26 cellular contexts compared by ENCODE assay signal in genomic region chr7:84137812-84138211, GRCh38.
"Had no signal": no experiment of that assay in that cellular context is flagged by ENCODE, and none has a peak within 500 bp of the region (broad histone marks: within the 10 kb centered on the region; RNA-seq: fewer than 3 reads in every experiment).

No MANE protein-coding gene starts in this region.

- H2AFZ ChIP-seq: parathyroid adenoma had no signal

- H3K27me3 ChIP-seq: colonic mucosa, esophagus squamous epithelium, neutrophil, right lobe of liver, suprapubic skin, thyroid gland, vagina had no signal

- H3K9ac ChIP-seq: parathyroid adenoma had no signal

- H3K4me3 ChIP-seq: colonic mucosa, lower lobe of right lung, right lobe of liver, smooth muscle cell, suprapubic skin, thyroid gland, vagina had no signal

- H3K4me1 ChIP-seq: colonic mucosa, esophagus squamous epithelium, lower lobe of right lung, parathyroid adenoma, right lobe of liver, suprapubic skin, thyroid gland, vagina had no signal

- H3K4me3 Mint-ChIP-seq: dendritic cell treated with granulocyte-macrophage colony-stimulating factor and Interleukin-4, amounts not matched to agents 40 ng/mL and 50 ng/mL, for 4 days; naive B cell; natural killer cell treated with Interleukin-12 subunit alpha and Interleukin-12 subunit beta and Interleukin-15 and Interleukin-18, amount 100 ng/mL, for 72 hours; neural crest cell; stimulated activated naive CD8-positive, alpha-beta T cell treated with anti-CD3 and anti-CD28 coated beads, Interleukin-15, amount 100 ng/mL, for 72 hours had no signal

- H3K27me3 Mint-ChIP-seq: dendritic cell treated with granulocyte-macrophage colony-stimulating factor and Interleukin-4, amounts not matched to agents 40 ng/mL and 50 ng/mL, for 4 days; naive B cell; natural killer cell treated with Interleukin-12 subunit alpha and Interleukin-12 subunit beta and Interleukin-15 and Interleukin-18, amount 100 ng/mL, for 72 hours; progenitor cell of endocrine pancreas; stimulated activated naive CD8-positive, alpha-beta T cell treated with anti-CD3 and anti-CD28 coated beads, Interleukin-15, amount 100 ng/mL, for 72 hours had no signal

- H3K27ac Mint-ChIP-seq: dendritic cell treated with granulocyte-macrophage colony-stimulating factor and Interleukin-4, amounts not matched to agents 40 ng/mL and 50 ng/mL, for 4 days; naive B cell; natural killer cell treated with Interleukin-12 subunit alpha and Interleukin-12 subunit beta and Interleukin-15 and Interleukin-18, amount 100 ng/mL, for 72 hours; progenitor cell of endocrine pancreas; stimulated activated naive CD8-positive, alpha-beta T cell treated with anti-CD3 and anti-CD28 coated beads, Interleukin-15, amount 100 ng/mL, for 72 hours had no signal

- H3K79me2 ChIP-seq: parathyroid adenoma had no signal

- H3K36me3 ChIP-seq: colonic mucosa, esophagus squamous epithelium, lower lobe of right lung, neutrophil, right lobe of liver, suprapubic skin, thyroid gland, vagina had no signal

- H3K36me3 Mint-ChIP-seq: naive B cell; natural killer cell treated with Interleukin-12 subunit alpha and Interleukin-12 subunit beta and Interleukin-15 and Interleukin-18, amount 100 ng/mL, for 72 hours had no signal

- H3K9me3 Mint-ChIP-seq: dendritic cell treated with granulocyte-macrophage colony-stimulating factor and Interleukin-4, amounts not matched to agents 40 ng/mL and 50 ng/mL, for 4 days; naive B cell had no signal

- H3K9me3 ChIP-seq: colonic mucosa, esophagus squamous epithelium, lower lobe of right lung, neutrophil, right lobe of liver, suprapubic skin, thyroid gland, vagina had no signal

- H3K27ac ChIP-seq: colonic mucosa, lower lobe of right lung, neutrophil, parathyroid adenoma, right lobe of liver, suprapubic skin, thyroid gland, vagina had no signal

- DNase-seq: colonic mucosa; effector memory CD4-positive, alpha-beta T cell; erythroblast; esophagus squamous epithelium; head of caudate nucleus; left ventricle myocardium superior; lower lobe of right lung; naive B cell; right lobe of liver; stimulated activated CD4-positive, alpha-beta T cell treated with anti-CD3 and anti-CD28 coated beads, Interleukin-12 subunit alpha, Interleukin-12 subunit beta, amount 100 ng/mL, for 4 hours; stimulated activated CD4-positive, alpha-beta T cell treated with anti-CD3 and anti-CD28 coated beads, Interleukin-1b, Interleukin-23, amount 100 ng/mL, for 48 hours; stimulated activated CD4-positive, alpha-beta T cell treated with anti-CD3 and anti-CD28 coated beads, Interleukin-4, amount 100 ng/mL, for 1 hour; stimulated activated CD8-positive, alpha-beta memory T cell treated with anti-CD3 and anti-CD28 coated beads, Interleukin-4, amount 100 ng/mL, for 48 hours; stimulated activated naive CD4-positive, alpha-beta T cell; stimulated activated naive CD8-positive, alpha-beta T cell treated with anti-CD3 and anti-CD28 coated beads, Interleukin-15, amount 100 ng/mL, for 72 hours; thyroid gland; trophoblast cell had no signal

- ATAC-seq: left ventricle myocardium superior; lower lobe of right lung; natural killer cell treated with Interleukin-12 subunit alpha and Interleukin-12 subunit beta and Interleukin-15 and Interleukin-18, amount 100 ng/mL, for 72 hours; right lobe of liver; stimulated activated naive CD8-positive, alpha-beta T cell treated with anti-CD3 and anti-CD28 coated beads, Interleukin-15, amount 100 ng/mL, for 72 hours had no signal

- H3K4me1 Mint-ChIP-seq: naive B cell; stimulated activated naive CD8-positive, alpha-beta T cell treated with anti-CD3 and anti-CD28 coated beads, Interleukin-15, amount 100 ng/mL, for 72 hours had no signal
